Comparison of ENCODE assay signal across 6 cellular contexts in genomic region chr3:191030983-191031382, GRCh38.
"Had no signal": no experiment of that assay in that cellular context is flagged by ENCODE, and none has a peak within 500 bp of the region (broad histone marks: within the 10 kb centered on the region; RNA-seq: fewer than 3 reads in every experiment).

No MANE protein-coding gene starts in this region.

- H3K4me3 ChIP-seq: GM23248, HAP-1 had no signal

- H3K9me3 ChIP-seq: HAP-1 had no signal

- H3K9ac ChIP-seq: GM23248 had no signal

- H2AFZ ChIP-seq: GM23248 had no signal

- H3K27ac ChIP-seq: GM23248 had no signal

- DNase-seq: GM23248, GOT3, H7, HFFc6, KBM-7 had no signal

- H3K4me1 ChIP-seq: HAP-1 had no signal

- H3K36me3 ChIP-seq: HAP-1 had no signal
